In genomic region chr19:18191640-18192062, GRCh38 we compare ENCODE assay signal across 8 cellular contexts. TPM values are rescaled to one million over a fixed set of nuclear protein-coding genes. Genes with fewer than 3 reads are reported as not detected.
DNase-seq lines count a peak whose midpoint lies in the region; ATAC-seq and TF ChIP-seq lines count a peak whose summit lies in the region.

No MANE protein-coding gene starts in this region.

- H3K36me3 ChIP-seq in SJCRH30 = no peaks in the 10 kb centered on the region
- H3K36me3 ChIP-seq in esophagus muscularis mucosa = peaks cover 8 to 15% (median 11%) of the 10 kb centered on the region in 4 donors

- intact Hi-C loops in esophagus muscularis mucosa (cut with DNase I) = no loop called here

- no peak for TF ChIP-seq CTCF in esophagus muscularis mucosa (IDR thresholded peaks at IDR 0.05)
- TF ChIP-seq CTCF in retinal pigment epithelial cell (conservative IDR thresholded peaks at IDR 0.05; ENCODE audit: low read depth, low read length) = no peak

- H3K4me3 ChIP-seq in SJCRH30 (peak overlapping the region; percentile 53), esophagus muscularis mucosa (peak overlapping the region; percentile 55 to 72 (median 64)), retinal pigment epithelial cell (ENCODE audit: low read length) (peak overlapping the region; percentile 59)

- TF ChIP-seq POLR2A in esophagus muscularis mucosa (IDR thresholded peaks at IDR 0.05; ENCODE audit: low read depth) = no peak

- peak; percentile 69 for DNase-seq in ELF-1 (ENCODE audit: low read depth, low spot score)
- no peak for DNase-seq in SJCRH30
- DNase-seq in esophagus muscularis mucosa (ENCODE audit: extremely low spot score) = no peak
- no peak for DNase-seq in retinal pigment epithelial cell (ENCODE audit: low read depth)
- DNase-seq in 8988T = no peak
- no peak for DNase-seq in DMS153 (lab: John Stamatoyannopoulos, UW)

- H3K4me1 ChIP-seq in SJCRH30 (no peaks in the 10 kb centered on the region), esophagus muscularis mucosa (peaks cover 19 to 37% (median 31%) of the 10 kb centered on the region in 4 donors)

- WGBS in esophagus muscularis mucosa = 65% methylated on average over 5 of the region's 5 CpGs

- ATAC-seq in GM18907 (IDR thresholded peaks at IDR 0.05; ENCODE audit: unreplicated experiment) = no peak
- ATAC-seq in HG02973 (IDR thresholded peaks at IDR 0.05; ENCODE audit: unreplicated experiment) = no peak

- H3K27me3 ChIP-seq in SJCRH30 = peaks cover 5% of the 10 kb centered on the region; the same call in 1 of the 2 replicates
- no peaks in the 10 kb centered on the region for H3K27me3 ChIP-seq in esophagus muscularis mucosa

- H3K9me3 ChIP-seq in SJCRH30 (replicated peaks) (no peaks in the 10 kb centered on the region), esophagus muscularis mucosa (no peaks in the 10 kb centered on the region)

- no peak overlapping the region for H3K27ac ChIP-seq in SJCRH30
- peak overlapping the region; percentile 88 to 99 (median 96) for H3K27ac ChIP-seq in esophagus muscularis mucosa (replicated peaks in 1 of 4)

- TF ChIP-seq EP300 in esophagus muscularis mucosa (IDR thresholded peaks at IDR 0.05) = no peak

RNA-seq across cellular contexts. Expression of gene MPV17L2, which starts 1.4 kb away (rescaled TPM):
- total RNA-seq in SJCRH30 (2014; rRNA removed; shearing (Covaris generic)) = 31.3 and 31.7 TPM in 2 replicates
- total RNA-seq in esophagus muscularis mucosa = 10 to 100 TPM; 14.5 to 67.6 (median 21.2) TPM

RNA-seq across cellular contexts. Expression of gene RAB3A, which starts 12.2 kb away (rescaled TPM):
- total RNA-seq in SJCRH30 (2014; rRNA removed; shearing (Covaris generic)) = 2.3 and 2.7 TPM in 2 replicates
- total RNA-seq in esophagus muscularis mucosa = 1 to 10 TPM; 1.7 to 2.5 (median 1.9) TPM

RNA-seq across cellular contexts. Expression of gene IFI30, which starts 18.0 kb away (rescaled TPM):
- total RNA-seq in SJCRH30 (2014; rRNA removed; shearing (Covaris generic)) = 0.67 and 1.2 TPM in 2 replicates
- total RNA-seq in esophagus muscularis mucosa = 10 to 100 TPM; 22.4 to 92.8 (median 42.9) TPM

RNA-seq across cellular contexts. Expression of gene PDE4C, which starts 34.6 kb away (rescaled TPM):
- total RNA-seq in SJCRH30 (2014; rRNA removed; shearing (Covaris generic)) = 0.81 and 1.3 TPM in 2 replicates
- 1 to 10 TPM in 1 of 4 donors, under 1 TPM in 3; 0.17 to 1.2 (median 0.54) TPM for total RNA-seq in esophagus muscularis mucosa

RNA-seq across cellular contexts. Expression of gene PIK3R2, which starts 38.7 kb away (rescaled TPM):
- total RNA-seq in SJCRH30 (2014; rRNA removed; shearing (Covaris generic)) = 35.0 and 39.0 TPM in 2 replicates
- total RNA-seq in esophagus muscularis mucosa = 10 to 100 TPM in 3 of 4 donors, 1 to 10 TPM in 1; 4.2 to 32.2 (median 19.4) TPM

Comparison
In these comparisons a context has a peak if more than half of its experiments do, and no peak if none do; other contexts are left out.
1. RNA of gene IFI30, which starts 18.0 kb away (total RNA-seq): 22.4 to 92.8 TPM in esophagus muscularis mucosa; 0.67 to 1.2 TPM in SJCRH30; every median in the first group is over 10 times any median in the second.
2. Peak in every context shown above with its lines, with median percentiles within 50 percentile points of each other: H3K4me3 ChIP-seq.